22 cellular contexts compared by ENCODE assay signal in genomic region chr4:75800972-75801371, GRCh38.
A peak's percentile ranks its signal among the peaks of the same experiment; 100 is the strongest.
DNase-seq lines count a peak whose midpoint lies in the region; ATAC-seq, FAIRE-seq and TF ChIP-seq lines count a peak whose summit lies in the region.
"Had no signal": no experiment of that assay in that cellular context is flagged by ENCODE, and none has a peak within 500 bp of the region (broad histone marks: within the 10 kb centered on the region; RNA-seq: fewer than 3 reads in every experiment).

No MANE protein-coding gene starts in this region.

- peak; percentile 29 for DNase-seq in EL
- peak; percentile 42 for DNase-seq in LHCN-M2 (ENCODE audit: low read depth)
- peak; percentile 21 to 52 for DNase-seq in cardiac fibroblast (ENCODE audit: low read depth in 2 of 2)
- peak; percentile 23 for DNase-seq in kidney glomerular epithelial cell (lab: John Stamatoyannopoulos, UW)
- no peak for DNase-seq in pons (ENCODE audit: low spot score)
- no peak for DNase-seq in HT-29 (ENCODE audit: low spot score)
- no peak for DNase-seq in HepG2 (ENCODE audit: low spot score)
- DNase-seq: activated T-cell treated with anti-CD3 and anti-CD28 coated beads for 4 hours; effector CD4-positive, alpha-beta T cell; erythroblast; foreskin melanocyte; mesendoderm; NCI-H1105; NCI-H1930; NCI-H526; stimulated activated naive CD4-positive, alpha-beta T cell; T-helper 17 cell had no signal

- no peak overlapping the region for H3K4me2 ChIP-seq in HepG2 (ENCODE audit: low read depth, low read length)

- no peaks in the 10 kb centered on the region for H3K27me3 ChIP-seq in HepG2 (ENCODE audit: control insufficient read depth in 1 of 2, insufficient read depth in 2 of 2, low read length in 2 of 2)
- H3K27me3 ChIP-seq: ascending aorta had no signal

- no TSS peak for BruUV-seq in HepG2 (replicated peaks; lab: Mats Ljungman, UMichigan)

- no peak for TF ChIP-seq RAD21 in HepG2 (CRISPR knock-in tag; IDR thresholded peaks at IDR 0.05)

- H3K9me3 ChIP-seq in HepG2 (ENCODE audit: low read length), result no peaks in the 10 kb centered on the region
- H3K9me3 ChIP-seq: ascending aorta, prostate gland had no signal

- H3K36me3 ChIP-seq in HepG2 (replicated peaks in 1 of 2; ENCODE audit: control insufficient read depth in 1 of 2, insufficient read depth in 2 of 2, low read length in 2 of 2), result peaks cover 3 to 40% of the 10 kb centered on the region in 2 experiments
- H3K36me3 ChIP-seq: prostate gland had no signal

- no peak for FAIRE-seq in HepG2 (lab: Jason Lieb, UNC)
- FAIRE-seq: urothelium cell line had no signal

- no peak for TF ChIP-seq POLR2A in HepG2 (IDR thresholded peaks at IDR 0.05; ENCODE audit: insufficient read depth in 1 of 2, low read depth in 2 of 2, low read length in 2 of 2)

- CTCF ChIA-PET in HepG2 (lab: Yijun Ruan, JAX; ENCODE audit: low intra/inter-chr PET ratio, low total read pairs), result no interaction called here

- POLR2A ChIA-PET in HepG2 (lab: Yijun Ruan, JAX), result no interaction called here

- H3K9ac ChIP-seq in HepG2 (ENCODE audit: insufficient read depth, low read depth, low read length), result no peak overlapping the region

- in situ Hi-C loops in HepG2 (cut with HindIII; ENCODE audit: extremely low pct_ligation_motif_present, low pct_unique_long_range_greater_than_20kb), result no loop called here

- no peaks in the 10 kb centered on the region for H3K4me1 ChIP-seq in HepG2 (ENCODE audit: insufficient read depth, low read length)
- H3K4me1 ChIP-seq: ascending aorta, prostate gland had no signal

- no peak overlapping the region for H3K4me3 ChIP-seq in cardiac fibroblast (replicated peaks in 1 of 2; ENCODE audit: low read depth in 2 of 2, low read length in 2 of 2)
- no peak overlapping the region for H3K4me3 ChIP-seq in HepG2 (replicated peaks in 1 of 3; ENCODE audit: insufficient read depth in 1 of 3, low read depth in 2 of 3, low read length in 3 of 3)
- H3K4me3 ChIP-seq: ascending aorta, prostate gland had no signal

- no peak overlapping the region for H2AFZ ChIP-seq in HepG2 (ENCODE audit: low read length)

- no peak for ATAC-seq in GM21529 (IDR thresholded peaks at IDR 0.05; ENCODE audit: unreplicated experiment)
- no peak for ATAC-seq in HepG2
- ATAC-seq: left lobe of liver, T-helper 17 cell had no signal

- TF ChIP-seq CTCF in cardiac fibroblast (IDR thresholded peaks at IDR 0.05; ENCODE audit: low read depth, low read length), result no peak
- TF ChIP-seq CTCF in HepG2 (CRISPR knock-in tag; IDR thresholded peaks at IDR 0.05), result no peak

- H3K27ac ChIP-seq in HepG2 (ENCODE audit: extremely low read length, insufficient read depth, low read length), result no peak overlapping the region
- H3K27ac ChIP-seq: ascending aorta, prostate gland had no signal

- TF ChIP-seq EP300 in HepG2 (IDR thresholded peaks at IDR 0.05; ENCODE audit: low read depth in 2 of 2, low read length in 2 of 2) (no peak), HepG2 (CRISPR knock-in tag; IDR thresholded peaks at IDR 0.05; ENCODE audit: borderline replicate concordance) (no peak)

- H4K20me1 ChIP-seq in HepG2 (ENCODE audit: insufficient read depth, low read length), result no peaks in the 10 kb centered on the region

- 98% methylated on average over 1 of the region's 1 CpG for WGBS in HepG2 (ENCODE audit: low lambda C conversion rate)

- intact Hi-C loops in HepG2 (cut with micrococcal nuclease; ENCODE audit: unreplicated experiment), result no loop called here

- H3K79me2 ChIP-seq in HepG2 (ENCODE audit: insufficient read depth, low read length), result no peaks in the 10 kb centered on the region

TF ChIP-seq in HepG2, 621 proteins besides CTCF, POLR2A, EP300 and RAD21:
- TF ChIP-seq PRMT3 (CRISPR knock-in tag; IDR thresholded peaks at IDR 0.05; ENCODE audit: borderline replicate concordance, low read depth) (no peak), IRX3 (CRISPR knock-in tag; IDR thresholded peaks at IDR 0.05; ENCODE audit: borderline replicate concordance, low read depth) (no peak), ZNF781 (CRISPR knock-in tag; IDR thresholded peaks at IDR 0.05; ENCODE audit: borderline replicate concordance, not compliant biosample characterization) (no peak), ZMAT5 (CRISPR knock-in tag; IDR thresholded peaks at IDR 0.05; ENCODE audit: borderline replicate concordance, low read depth) (no peak), KDM1A (CRISPR knock-in tag; IDR thresholded peaks at IDR 0.05) (no peak), NPAS2 (CRISPR knock-in tag; IDR thresholded peaks at IDR 0.05; ENCODE audit: borderline replicate concordance) (no peak), UBTF (CRISPR knock-in tag; IDR thresholded peaks at IDR 0.05) (no peak), ZNF761 (CRISPR knock-in tag; conservative IDR thresholded peaks at IDR 0.05) (no peak), RFXANK (CRISPR knock-in tag; IDR thresholded peaks at IDR 0.05) (no peak)
- TF ChIP-seq, protein P1, sequence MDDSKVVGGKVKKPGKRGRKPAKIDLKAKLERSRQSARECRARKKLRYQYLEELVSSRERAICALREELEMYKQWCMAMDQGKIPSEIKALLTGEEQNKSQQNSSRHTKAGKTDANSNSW (CRISPR knock-in tag; IDR thresholded peaks at IDR 0.05; ENCODE audit: borderline replicate concordance), result no peak
- TF ChIP-seq, protein P2, sequence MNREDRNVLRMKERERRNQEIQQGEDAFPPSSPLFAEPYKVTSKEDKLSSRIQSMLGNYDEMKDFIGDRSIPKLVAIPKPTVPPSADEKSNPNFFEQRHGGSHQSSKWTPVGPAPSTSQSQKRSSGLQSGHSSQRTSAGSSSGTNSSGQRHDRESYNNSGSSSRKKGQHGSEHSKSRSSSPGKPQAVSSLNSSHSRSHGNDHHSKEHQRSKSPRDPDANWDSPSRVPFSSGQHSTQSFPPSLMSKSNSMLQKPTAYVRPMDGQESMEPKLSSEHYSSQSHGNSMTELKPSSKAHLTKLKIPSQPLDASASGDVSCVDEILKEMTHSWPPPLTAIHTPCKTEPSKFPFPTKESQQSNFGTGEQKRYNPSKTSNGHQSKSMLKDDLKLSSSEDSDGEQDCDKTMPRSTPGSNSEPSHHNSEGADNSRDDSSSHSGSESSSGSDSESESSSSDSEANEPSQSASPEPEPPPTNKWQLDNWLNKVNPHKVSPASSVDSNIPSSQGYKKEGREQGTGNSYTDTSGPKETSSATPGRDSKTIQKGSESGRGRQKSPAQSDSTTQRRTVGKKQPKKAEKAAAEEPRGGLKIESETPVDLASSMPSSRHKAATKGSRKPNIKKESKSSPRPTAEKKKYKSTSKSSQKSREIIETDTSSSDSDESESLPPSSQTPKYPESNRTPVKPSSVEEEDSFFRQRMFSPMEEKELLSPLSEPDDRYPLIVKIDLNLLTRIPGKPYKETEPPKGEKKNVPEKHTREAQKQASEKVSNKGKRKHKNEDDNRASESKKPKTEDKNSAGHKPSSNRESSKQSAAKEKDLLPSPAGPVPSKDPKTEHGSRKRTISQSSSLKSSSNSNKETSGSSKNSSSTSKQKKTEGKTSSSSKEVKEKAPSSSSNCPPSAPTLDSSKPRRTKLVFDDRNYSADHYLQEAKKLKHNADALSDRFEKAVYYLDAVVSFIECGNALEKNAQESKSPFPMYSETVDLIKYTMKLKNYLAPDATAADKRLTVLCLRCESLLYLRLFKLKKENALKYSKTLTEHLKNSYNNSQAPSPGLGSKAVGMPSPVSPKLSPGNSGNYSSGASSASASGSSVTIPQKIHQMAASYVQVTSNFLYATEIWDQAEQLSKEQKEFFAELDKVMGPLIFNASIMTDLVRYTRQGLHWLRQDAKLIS (CRISPR knock-in tag; IDR thresholded peaks at IDR 0.05), result no peak

Comparison
In these comparisons a context has a peak if more than half of its experiments do, and no peak if none do; other contexts are left out.
1. DNase-seq: peak in EL (single experiment), LHCN-M2 (single experiment), cardiac fibroblast (2 of 2) and kidney glomerular epithelial cell (single experiment); none in pons (single experiment), HT-29 (single experiment) and HepG2 (single experiment).